26 cellular contexts compared by ENCODE assay signal in the genomic region with DNA sequence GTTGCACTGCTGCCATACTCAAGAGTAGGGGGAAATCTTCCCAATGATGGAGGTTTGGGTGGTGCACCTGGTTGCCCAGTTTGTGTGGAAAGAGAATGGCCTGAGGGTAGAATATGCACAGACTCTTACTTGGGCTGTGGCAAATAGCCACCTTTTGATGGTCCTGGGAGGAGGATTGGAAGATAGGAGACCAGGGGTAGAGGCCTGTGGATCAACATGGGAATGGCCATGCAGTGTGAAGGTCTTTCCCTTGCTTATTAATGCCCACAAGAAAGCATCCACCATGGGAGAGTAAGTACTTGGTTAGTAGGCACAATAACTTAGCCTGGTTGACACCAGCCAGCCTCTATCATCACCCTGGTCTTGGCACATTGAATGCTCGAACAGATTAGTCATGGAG.
"Had no signal": no experiment of that assay in that cellular context is flagged by ENCODE, and none has a peak within 500 bp of the region (broad histone marks: within the 10 kb centered on the region; RNA-seq: fewer than 3 reads in every experiment).

No MANE protein-coding gene starts in this region.

- H3K4me1 ChIP-seq: stomach, suprapubic skin, testis, thyroid gland, tibial artery, tibial nerve, upper lobe of left lung, upper lobe of right lung, uterus, vagina had no signal

- H3K9me3 ChIP-seq: suprapubic skin, testis, thoracic aorta, thyroid gland, tibial artery, upper lobe of left lung, upper lobe of right lung, uterus, vagina had no signal

- H3K4me3 ChIP-seq: stomach, suprapubic skin, testis, thoracic aorta, thyroid gland, tibial artery, tibial nerve, transverse colon, upper lobe of left lung, upper lobe of right lung, uterus, vagina had no signal

- H3K27ac ChIP-seq: stomach, suprapubic skin, testis, thoracic aorta, thyroid gland, tibial artery, tibial nerve, transverse colon, upper lobe of left lung, upper lobe of right lung, uterus, vagina had no signal

- H3K36me3 ChIP-seq: stomach, suprapubic skin, thoracic aorta, thyroid gland, tibial artery, tibial nerve, transverse colon, upper lobe of left lung, upper lobe of right lung, uterus, vagina had no signal

- H3K27me3 ChIP-seq: stomach, suprapubic skin, testis, thyroid gland, tibial nerve, transverse colon, upper lobe of left lung, upper lobe of right lung, uterus, vagina had no signal

- ATAC-seq: stimulated activated effector memory CD8-positive, alpha-beta T cell treated with anti-CD3 and anti-CD28 coated beads, Interleukin-12 subunit alpha, Interleukin-12 subunit beta, amount 100 ng/mL, for 72 hours; stimulated activated memory B cell treated with anti-CD40 and anti-IgM and Interleukin-4, amounts not matched to agents 10 μg/mL and 1 μg/mL and 100 μg/mL, for 72 hours; stimulated activated naive B cell treated with anti-CD40 and anti-IgM and Interleukin-4, amounts not matched to agents 10 μg/mL and 1 μg/mL and 100 μg/mL, for 72 hours; stimulated activated naive CD8-positive, alpha-beta T cell treated with anti-CD3 and anti-CD28 coated beads, Interleukin-15, amount 100 ng/mL, for 72 hours; stimulated activated naive CD8-positive, alpha-beta T cell treated with anti-CD3 and anti-CD28 coated beads, Interleukin-15, Interleukin-2, amounts not matched to agents 100 U/mL and 50 U/mL, for 24 hours; upper lobe of right lung had no signal

- DNase-seq: stimulated activated CD4-positive, alpha-beta T cell treated with anti-CD3 and anti-CD28 coated beads, Interleukin-2, amount 100 ng/mL, for 48 hours; stimulated activated CD4-positive, alpha-beta T cell treated with anti-CD3 and anti-CD28 coated beads, Interleukin-4, amount 100 ng/mL, for 1 hour; stimulated activated CD4-positive, alpha-beta T cell treated with anti-CD3 and anti-CD28 coated beads, Interleukin-4, amount 100 ng/mL, for 24 hours; stimulated activated CD4-positive, alpha-beta T cell treated with anti-CD3 and anti-CD28 coated beads, Interleukin-4, amount 100 ng/mL, for 4 hours; stimulated activated CD8-positive, alpha-beta memory T cell treated with anti-CD3 and anti-CD28 coated beads, Interleukin-4, amount 100 ng/mL, for 48 hours; stimulated activated naive B cell treated with anti-CD40 and anti-IgM and Interleukin-4, amounts not matched to agents 10 μg/mL and 1 μg/mL and 100 μg/mL, for 72 hours; stimulated activated naive CD4-positive, alpha-beta T cell; stimulated activated naive CD4-positive, alpha-beta T cell treated with Interleukin-2 at 50 U/mL for 16 hours; stimulated activated naive CD8-positive, alpha-beta T cell treated with anti-CD3 and anti-CD28 coated beads, Interleukin-15, amount 100 ng/mL, for 72 hours; stimulated activated naive CD8-positive, alpha-beta T cell treated with anti-CD3 and anti-CD28 coated beads, Interleukin-15, Interleukin-2, amounts not matched to agents 100 U/mL and 50 U/mL, for 24 hours; stomach; substantia nigra; testis; thyroid gland; tibial artery; transverse colon; trophoblast cell; upper lobe of left lung; upper lobe of right lung; uterus had no signal
